Comparison of ENCODE assay signal across 9 cellular contexts in the genomic region with DNA sequence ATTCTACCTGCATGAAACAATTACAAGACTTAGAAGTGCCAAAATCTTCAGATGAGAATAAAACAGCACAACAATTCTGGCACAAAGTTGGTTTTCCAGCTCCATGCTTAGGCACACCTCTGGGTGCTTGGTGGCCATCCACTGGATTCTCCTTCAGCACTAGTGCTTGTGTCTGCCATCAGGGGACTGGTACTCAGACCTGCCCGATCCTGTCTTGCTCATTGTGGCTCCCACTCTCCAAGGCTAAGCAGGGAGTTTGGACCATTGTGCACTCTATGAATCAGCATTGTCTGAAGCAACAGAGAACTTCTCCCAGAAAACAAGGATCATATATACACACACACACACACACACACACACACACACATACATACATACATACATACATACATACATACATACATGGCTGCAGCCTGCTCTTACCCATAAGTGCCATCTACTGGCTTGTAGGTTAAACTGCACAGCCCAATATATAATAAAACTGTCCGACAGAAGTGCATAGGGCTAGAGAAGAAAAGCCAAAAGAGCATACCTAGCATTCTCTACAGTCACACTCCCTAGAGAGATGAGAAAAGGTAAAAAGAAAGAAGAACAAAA.
A peak's percentile ranks its signal among the peaks of the same experiment; 100 is the strongest.
DNase-seq lines count a peak whose midpoint lies in the region; ATAC-seq and TF ChIP-seq lines count a peak whose summit lies in the region.
"Had no signal": no experiment of that assay in that cellular context is flagged by ENCODE, and none has a peak within 500 bp of the region (broad histone marks: within the 10 kb centered on the region; RNA-seq: fewer than 3 reads in every experiment).

No MANE protein-coding gene starts in this region.

- no peak overlapping the region for H3K4me3 ChIP-seq in uterus

- TF ChIP-seq POLR2A in uterus (IDR thresholded peaks at IDR 0.05): no peak

- no peak overlapping the region for H3K4me3 Mint-ChIP-seq in glutamatergic neuron (ENCODE audit: unreplicated experiment)
- H3K4me3 Mint-ChIP-seq: CD8-positive, alpha-beta memory T cell had no signal

- no peaks in the 10 kb centered on the region for H3K36me3 ChIP-seq in uterus

- in situ Hi-C loops in KBM-7 (cut with MboI; ENCODE audit: low pct_unique_long_range_greater_than_20kb, low sequenced_read_pairs): no loop called here
- in situ Hi-C loops in SK-MEL-5 (cut with HindIII; ENCODE audit: low pct_unique_long_range_greater_than_20kb, low sequenced_read_pairs): no loop called here

- no peaks in the 10 kb centered on the region for H3K27me3 ChIP-seq in uterus

- no peak overlapping the region for H3K27ac ChIP-seq in uterus

- intact Hi-C loops in uterus (cut with DNase I; ENCODE audit: low total_unique reads): no loop called here

- TF ChIP-seq CTCF in glutamatergic neuron (IDR thresholded peaks at IDR 0.05; ENCODE audit: partially characterized antibody, unreplicated experiment) (peak; percentile 58), uterus (IDR thresholded peaks at IDR 0.05) (peak in 2 of 4 experiments; percentile 28 to 38)

- H3K36me3 Mint-ChIP-seq in glutamatergic neuron (ENCODE audit: unreplicated experiment): no peaks in the 10 kb centered on the region
- H3K36me3 Mint-ChIP-seq: CD8-positive, alpha-beta memory T cell had no signal

- H3K4me1 ChIP-seq in uterus: no peaks in the 10 kb centered on the region

- ATAC-seq in GM21717 (IDR thresholded peaks at IDR 0.05; ENCODE audit: unreplicated experiment): peak; percentile 92

- no peaks in the 10 kb centered on the region for H3K9me3 ChIP-seq in uterus

- DNase-seq in NCI-H510A treated with DMSO at 0.1 percent for 48 hours (lab: John Stamatoyannopoulos, UW): peak; percentile 38
- DNase-seq in NCI-H510A (lab: John Stamatoyannopoulos, UW): no peak
- DNase-seq in KBM-7: peak; percentile 38
- DNase-seq in SK-MEL-5 (ENCODE audit: low read depth, low spot score): peak; percentile 59
- no peak for DNase-seq in glutamatergic neuron
- DNase-seq in stimulated activated CD8-positive, alpha-beta memory T cell treated with anti-CD3 and anti-CD28 coated beads, Interleukin-4, amount 100 ng/mL, for 48 hours: no peak
- no peak for DNase-seq in uterus

- H3K27ac Mint-ChIP-seq in glutamatergic neuron (ENCODE audit: unreplicated experiment): no peak overlapping the region

- no peaks in the 10 kb centered on the region for H3K4me1 Mint-ChIP-seq in glutamatergic neuron (ENCODE audit: low read depth, unreplicated experiment)

- H3K9me3 Mint-ChIP-seq in glutamatergic neuron (ENCODE audit: unreplicated experiment): no peaks in the 10 kb centered on the region
- H3K9me3 Mint-ChIP-seq: CD8-positive, alpha-beta memory T cell had no signal

- H3K27me3 Mint-ChIP-seq in glutamatergic neuron (ENCODE audit: unreplicated experiment): no peaks in the 10 kb centered on the region

Comparison
In these comparisons a context has a peak if more than half of its experiments do, and no peak if none do; other contexts are left out.
1. DNase-seq: peak in NCI-H510A treated with DMSO at 0.1 percent for 48 hours (single experiment), KBM-7 (single experiment) and SK-MEL-5 (single experiment); none in NCI-H510A (single experiment), glutamatergic neuron (single experiment), stimulated activated CD8-positive, alpha-beta memory T cell treated with anti-CD3 and anti-CD28 coated beads, Interleukin-4, amount 100 ng/mL, for 48 hours (single experiment) and uterus (0 of 2).